ENCODE assay signal across 8 cellular contexts in the genomic region with DNA sequence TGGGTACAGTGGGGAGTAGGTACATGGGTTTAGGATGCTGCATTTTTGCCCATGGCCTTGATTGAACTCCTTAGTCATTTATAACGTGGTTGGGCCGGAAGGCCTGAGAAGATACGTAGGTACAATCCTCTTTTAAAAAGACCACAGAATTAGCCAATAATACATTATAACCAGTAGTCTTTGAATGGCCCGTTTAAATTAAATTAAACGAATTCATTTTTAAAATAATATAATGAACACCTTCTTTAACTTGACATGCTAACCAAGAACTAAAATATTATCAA. TPM values are rescaled to one million over a fixed set of nuclear protein-coding genes. Genes with fewer than 3 reads are reported as not detected.
DNase-seq lines count a peak whose midpoint lies in the region; ATAC-seq and TF ChIP-seq lines count a peak whose summit lies in the region.

No MANE protein-coding gene starts in this region.

- H3K9me3 Mint-ChIP-seq in natural killer cell: no peaks in the 10 kb centered on the region

- peaks cover 7% of the 10 kb centered on the region for H3K4me1 ChIP-seq in effector memory CD4-positive, alpha-beta T cell (ENCODE audit: control insufficient read depth, insufficient read depth, low read length, poor library complexity, severe bottlenecking)

- peaks cover 9 to 26% of the 10 kb centered on the region in 2 donors for H3K4me1 Mint-ChIP-seq in natural killer cell

- no peak for DNase-seq in GM12865 (ENCODE audit: low read depth)
- no peak for DNase-seq in MG63
- no peak for DNase-seq in effector memory CD4-positive, alpha-beta T cell
- no peak for DNase-seq in natural killer cell
- no peak for DNase-seq in kidney tubule cell (ENCODE audit: low spot score)
- DNase-seq in HT-29 (ENCODE audit: low spot score): no peak
- no peak for DNase-seq in COR-L47 (lab: John Stamatoyannopoulos, UW)

- intact Hi-C loops in natural killer cell (cut with micrococcal nuclease): loop anchor here (5.0 kb wide), 1 partner anchor 71 kb away; a partner anchor contains a TSS

- ATAC-seq in natural killer cell: peak in 2 of 3 donors; percentile 34 to 45
- no peak for ATAC-seq in GM21717 (IDR thresholded peaks at IDR 0.05; ENCODE audit: unreplicated experiment)

- H3K36me3 ChIP-seq in MG63: peaks cover 22% of the 10 kb centered on the region
- no peaks in the 10 kb centered on the region for H3K36me3 ChIP-seq in effector memory CD4-positive, alpha-beta T cell (ENCODE audit: control insufficient read depth, insufficient read depth, low read length)

- peak overlapping the region; percentile 93 for H3K27ac ChIP-seq in effector memory CD4-positive, alpha-beta T cell (ENCODE audit: insufficient read depth, low read length, poor library complexity, severe bottlenecking)

- no peaks in the 10 kb centered on the region; the same call in none of the 2 replicates for H3K9me3 ChIP-seq in MG63
- H3K9me3 ChIP-seq in effector memory CD4-positive, alpha-beta T cell (ENCODE audit: control insufficient read depth, low read length): no peaks in the 10 kb centered on the region

- H3K27ac Mint-ChIP-seq in natural killer cell: peak overlapping the region; percentile 89 to 94

- TF ChIP-seq CTCF in GM12865 (IDR thresholded peaks at IDR 0.05; ENCODE audit: insufficient read depth, low read depth, low read length, missing control alignments) (no peak), natural killer cell (IDR thresholded peaks at IDR 0.05) (no peak)

- peaks cover 11 to 13% of the 10 kb centered on the region in 2 donors for H3K27me3 Mint-ChIP-seq in natural killer cell (ENCODE audit: low read depth in 2 of 2)

- peak overlapping the region; percentile 95 for H3K4me3 Mint-ChIP-seq in natural killer cell

- peaks cover 6% of the 10 kb centered on the region for H3K36me3 Mint-ChIP-seq in natural killer cell

- H3K4me3 ChIP-seq in GM12865 (ENCODE audit: low read depth, low read length): peak overlapping the region; percentile 81
- peak overlapping the region; percentile 98 for H3K4me3 ChIP-seq in MG63
- H3K4me3 ChIP-seq in effector memory CD4-positive, alpha-beta T cell (ENCODE audit: insufficient read depth, low read depth, low read length, poor library complexity, severe bottlenecking): peak overlapping the region; percentile 96

- peaks cover 15% of the 10 kb centered on the region for H3K27me3 ChIP-seq in MG63
- no peaks in the 10 kb centered on the region for H3K27me3 ChIP-seq in effector memory CD4-positive, alpha-beta T cell (replicated peaks; ENCODE audit: control insufficient read depth, insufficient read depth, low read length, poor library complexity, severe bottlenecking)

RNA-seq across cellular contexts. Expression of a gene that starts 20.1 kb away (rescaled TPM):
- 63.6 and 63.9 TPM in 2 replicates for total RNA-seq in MG63 (2014; rRNA removed; shearing (Covaris generic); ENCODE audit: low replicate concordance)
- 100 to 1,000 TPM; 260 to 281 (median 265) TPM for total RNA-seq in natural killer cell
- 102 and 111 TPM in 2 replicates for total RNA-seq in HT-29 (2014; rRNA removed; shearing (Covaris generic))
